ENCODE assay signal across 8 cellular contexts in genomic region chr12:25155031-25155576, GRCh38. TPM values are rescaled to one million over a fixed set of nuclear protein-coding genes. Genes with fewer than 3 reads are reported as not detected.
DNase-seq lines count a peak whose midpoint lies in the region; ATAC-seq, FAIRE-seq and TF ChIP-seq lines count a peak whose summit lies in the region.

No MANE protein-coding gene starts in this region.

- H3K4me3 ChIP-seq in mucosa of stomach (ENCODE audit: low read length), result peak overlapping the region; percentile 7
- H3K4me3 ChIP-seq in coronary artery, result no peak overlapping the region

- in situ Hi-C loops in G401 (cut with HindIII; ENCODE audit: low sequenced_read_pairs), result no loop called here

- DNase-seq in G401 (ENCODE audit: low spot score), result peak; percentile 26
- DNase-seq in NCI-H2196 treated with DMSO at 0.1 percent for 48 hours (lab: John Stamatoyannopoulos, UW; ENCODE audit: unreplicated experiment), result peak; percentile 58
- DNase-seq in central memory CD4-positive, alpha-beta T cell, result peak; percentile 33
- DNase-seq in coronary artery (ENCODE audit: low spot score), result no peak
- DNase-seq in NCI-H187 (lab: John Stamatoyannopoulos, UW), result no peak

- H3K36me3 ChIP-seq in mucosa of stomach (ENCODE audit: control insufficient read depth, insufficient read depth, low read length), result no peaks in the 10 kb centered on the region

- peak overlapping the region; percentile 67 for H3K9ac ChIP-seq in mucosa of stomach (ENCODE audit: low read length)

- no peaks in the 10 kb centered on the region for H3K4me1 ChIP-seq in mucosa of stomach (ENCODE audit: control insufficient read depth, insufficient read depth, low read length)

- ATAC-seq in HG02588 (IDR thresholded peaks at IDR 0.05; ENCODE audit: unreplicated experiment), result peak; percentile 49

- no peak overlapping the region for H3K27ac ChIP-seq in coronary artery

- H3K27me3 ChIP-seq in mucosa of stomach (ENCODE audit: control insufficient read depth, insufficient read depth, low read length), result no peaks in the 10 kb centered on the region

- FAIRE-seq in A204.1 (lab: Jason Lieb, UNC), result peak; percentile 89

- no peak for TF ChIP-seq CTCF in coronary artery (IDR thresholded peaks at IDR 0.05)

- H3K9me3 ChIP-seq in mucosa of stomach (ENCODE audit: control insufficient read depth, low read length), result no peaks in the 10 kb centered on the region

RNA-seq across cellular contexts. Expression of gene DNAI7, which starts 39.9 kb away (rescaled TPM):
- 0.20 and 0.37 TPM in 2 replicates for total RNA-seq in G401 (2014; rRNA removed; shearing (Covaris generic))

RNA-seq across cellular contexts. Expression of gene ETFRF1, which starts 39.9 kb away (rescaled TPM):
- 17.4 and 35.8 TPM in 2 replicates for total RNA-seq in G401 (2014; rRNA removed; shearing (Covaris generic))

Comparison
In these comparisons a context has a peak if more than half of its experiments do, and no peak if none do; other contexts are left out.
1. DNase-seq: peak in G401 (single experiment), NCI-H2196 treated with DMSO at 0.1 percent for 48 hours (single experiment) and central memory CD4-positive, alpha-beta T cell (single experiment); none in coronary artery (single experiment) and NCI-H187 (0 of 2).